Comparison of ENCODE assay signal across 2 cellular contexts in genomic region chr4:11623726-11624037, GRCh38.
TF ChIP-seq lines count a peak whose summit lies in the region.

No MANE protein-coding gene starts in this region.

TF ChIP-seq in Ishikawa, 13 proteins besides CTCF, POLR2A, EP300 and RAD21 (continued from another document):
- TF ChIP-seq, protein P1, sequence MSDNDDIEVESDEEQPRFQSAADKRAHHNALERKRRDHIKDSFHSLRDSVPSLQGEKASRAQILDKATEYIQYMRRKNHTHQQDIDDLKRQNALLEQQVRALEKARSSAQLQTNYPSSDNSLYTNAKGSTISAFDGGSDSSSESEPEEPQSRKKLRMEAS (IDR thresholded peaks at IDR 0.05), result no peak
- TF ChIP-seq, protein P2, sequence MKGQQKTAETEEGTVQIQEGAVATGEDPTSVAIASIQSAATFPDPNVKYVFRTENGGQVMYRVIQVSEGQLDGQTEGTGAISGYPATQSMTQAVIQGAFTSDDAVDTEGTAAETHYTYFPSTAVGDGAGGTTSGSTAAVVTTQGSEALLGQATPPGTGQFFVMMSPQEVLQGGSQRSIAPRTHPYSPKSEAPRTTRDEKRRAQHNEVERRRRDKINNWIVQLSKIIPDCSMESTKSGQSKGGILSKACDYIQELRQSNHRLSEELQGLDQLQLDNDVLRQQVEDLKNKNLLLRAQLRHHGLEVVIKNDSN (IDR thresholded peaks at IDR 0.05), result no peak
- TF ChIP-seq YY1 (IDR thresholded peaks at IDR 0.05; ENCODE audit: low read depth) (no peak), FOXM1 (IDR thresholded peaks at IDR 0.05; ENCODE audit: borderline replicate concordance, low read depth) (no peak)

TF ChIP-seq in HepG2, 621 proteins besides CTCF, POLR2A, EP300 and RAD21 (continued from another document):
- TF ChIP-seq E2F2 (CRISPR knock-in tag; IDR thresholded peaks at IDR 0.05; ENCODE audit: borderline replicate concordance), result no peak
- TF ChIP-seq ZBTB3 (CRISPR knock-in tag; IDR thresholded peaks at IDR 0.05; ENCODE audit: borderline replicate concordance, low read depth), result no peak
- no peak for TF ChIP-seq PAX8 (CRISPR knock-in tag; IDR thresholded peaks at IDR 0.05; ENCODE audit: borderline replicate concordance)
- no peak for TF ChIP-seq NFIC (IDR thresholded peaks at IDR 0.05; ENCODE audit: low read length)
- no peak for TF ChIP-seq ZNF558 (CRISPR knock-in tag; IDR thresholded peaks at IDR 0.05; ENCODE audit: borderline replicate concordance)
- TF ChIP-seq NR0B2 (CRISPR knock-in tag; IDR thresholded peaks at IDR 0.05), result no peak
- TF ChIP-seq ZSCAN29 (CRISPR knock-in tag; conservative IDR thresholded peaks at IDR 0.05), result no peak
TF ChIP-seq in HepG2: peak in this region for 0.
